1 cellular context compared by ENCODE assay signal in the genomic region with DNA sequence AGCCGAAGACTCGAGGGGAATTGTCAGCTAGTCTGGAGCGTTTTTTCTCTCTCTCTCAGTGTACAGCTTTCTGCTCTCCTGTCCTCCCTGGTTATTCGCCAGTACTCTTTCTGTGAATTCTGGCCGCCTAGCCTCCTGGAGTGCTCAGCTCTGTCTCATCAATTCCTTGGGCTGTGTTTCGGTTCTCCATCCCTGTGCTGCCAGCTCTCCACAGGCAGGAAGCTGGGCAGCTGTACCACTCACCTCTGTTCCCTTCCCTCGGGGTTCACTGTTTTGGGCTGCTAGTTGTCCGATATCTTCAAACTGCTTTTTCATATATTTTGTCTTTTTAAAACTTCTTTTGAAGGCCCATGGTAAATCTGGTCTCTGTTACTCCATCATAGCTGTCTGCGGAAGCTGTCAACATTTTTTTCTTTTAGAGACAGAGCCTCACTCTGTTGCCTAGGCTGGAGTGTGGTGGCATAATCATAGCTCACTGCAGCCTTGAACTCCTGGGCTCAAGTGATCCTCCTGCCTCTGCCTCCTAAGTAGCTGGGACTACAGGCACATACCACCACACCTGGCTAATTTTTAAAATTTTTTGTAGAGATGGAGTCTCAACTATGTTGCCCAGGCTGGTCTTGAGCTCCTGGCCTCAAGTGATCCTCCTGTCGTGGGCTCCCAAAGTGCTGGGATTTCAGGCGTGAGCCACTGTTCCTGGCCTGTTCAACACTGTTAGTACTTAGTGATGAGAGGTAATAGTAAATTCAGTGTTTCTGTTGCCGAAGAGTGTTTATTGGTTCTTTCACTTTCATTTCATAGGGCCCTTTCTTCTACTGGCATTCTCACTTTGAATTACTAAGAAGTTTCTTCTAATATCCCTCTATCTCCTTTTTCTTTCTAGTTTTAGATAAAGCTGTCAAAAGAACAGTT.
TF ChIP-seq lines count a peak whose summit lies in the region.

No MANE protein-coding gene starts in this region.

TF ChIP-seq in HepG2, 621 proteins besides CTCF, POLR2A, EP300 and RAD21 (continued from another document):
- TF ChIP-seq, protein P1, sequence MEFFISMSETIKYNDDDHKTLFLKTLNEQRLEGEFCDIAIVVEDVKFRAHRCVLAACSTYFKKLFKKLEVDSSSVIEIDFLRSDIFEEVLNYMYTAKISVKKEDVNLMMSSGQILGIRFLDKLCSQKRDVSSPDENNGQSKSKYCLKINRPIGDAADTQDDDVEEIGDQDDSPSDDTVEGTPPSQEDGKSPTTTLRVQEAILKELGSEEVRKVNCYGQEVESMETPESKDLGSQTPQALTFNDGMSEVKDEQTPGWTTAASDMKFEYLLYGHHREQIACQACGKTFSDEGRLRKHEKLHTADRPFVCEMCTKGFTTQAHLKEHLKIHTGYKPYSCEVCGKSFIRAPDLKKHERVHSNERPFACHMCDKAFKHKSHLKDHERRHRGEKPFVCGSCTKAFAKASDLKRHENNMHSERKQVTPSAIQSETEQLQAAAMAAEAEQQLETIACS (CRISPR knock-in tag; IDR thresholded peaks at IDR 0.05): no peak
- TF ChIP-seq CSRNP1 (CRISPR knock-in tag; IDR thresholded peaks at IDR 0.05) (no peak), CREB3 (CRISPR knock-in tag; IDR thresholded peaks at IDR 0.05) (no peak), SMAD3 (CRISPR knock-in tag; IDR thresholded peaks at IDR 0.05) (no peak), ADNP (CRISPR knock-in tag; IDR thresholded peaks at IDR 0.05) (no peak), HMGXB3 (CRISPR knock-in tag; IDR thresholded peaks at IDR 0.05; ENCODE audit: borderline replicate concordance) (no peak), ZNF44 (CRISPR knock-in tag; IDR thresholded peaks at IDR 0.05) (no peak), NONO (IDR thresholded peaks at IDR 0.05) (no peak), NONO (CRISPR knock-in tag; conservative IDR thresholded peaks at IDR 0.05) (no peak), ZNF432 (CRISPR knock-in tag; IDR thresholded peaks at IDR 0.05; ENCODE audit: borderline replicate concordance) (no peak), ELK4 (CRISPR knock-in tag; IDR thresholded peaks at IDR 0.05; ENCODE audit: borderline replicate concordance) (no peak), ZNF530 (CRISPR knock-in tag; IDR thresholded peaks at IDR 0.05; ENCODE audit: low read depth) (no peak), CEBPB (IDR thresholded peaks at IDR 0.05; ENCODE audit: borderline replicate concordance, low read depth, low read length) (no peak), SALL1 (CRISPR knock-in tag; IDR thresholded peaks at IDR 0.05) (no peak), JUNB (CRISPR knock-in tag; IDR thresholded peaks at IDR 0.05; ENCODE audit: borderline replicate concordance) (no peak), ARHGAP35 (CRISPR knock-in tag; IDR thresholded peaks at IDR 0.05; ENCODE audit: borderline replicate concordance) (no peak), EEA1 (CRISPR knock-in tag; IDR thresholded peaks at IDR 0.05; ENCODE audit: borderline replicate concordance) (no peak)
- TF ChIP-seq, protein P2, sequence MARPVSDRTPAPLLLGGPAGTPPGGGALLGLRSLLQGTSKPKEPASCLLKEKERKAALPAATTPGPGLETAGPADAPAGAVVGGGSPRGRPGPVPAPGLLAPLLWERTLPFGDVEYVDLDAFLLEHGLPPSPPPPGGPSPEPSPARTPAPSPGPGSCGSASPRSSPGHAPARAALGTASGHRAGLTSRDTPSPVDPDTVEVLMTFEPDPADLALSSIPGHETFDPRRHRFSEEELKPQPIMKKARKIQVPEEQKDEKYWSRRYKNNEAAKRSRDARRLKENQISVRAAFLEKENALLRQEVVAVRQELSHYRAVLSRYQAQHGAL (CRISPR knock-in tag; IDR thresholded peaks at IDR 0.05; ENCODE audit: not compliant biosample characterization): no peak
